In the genomic region with DNA sequence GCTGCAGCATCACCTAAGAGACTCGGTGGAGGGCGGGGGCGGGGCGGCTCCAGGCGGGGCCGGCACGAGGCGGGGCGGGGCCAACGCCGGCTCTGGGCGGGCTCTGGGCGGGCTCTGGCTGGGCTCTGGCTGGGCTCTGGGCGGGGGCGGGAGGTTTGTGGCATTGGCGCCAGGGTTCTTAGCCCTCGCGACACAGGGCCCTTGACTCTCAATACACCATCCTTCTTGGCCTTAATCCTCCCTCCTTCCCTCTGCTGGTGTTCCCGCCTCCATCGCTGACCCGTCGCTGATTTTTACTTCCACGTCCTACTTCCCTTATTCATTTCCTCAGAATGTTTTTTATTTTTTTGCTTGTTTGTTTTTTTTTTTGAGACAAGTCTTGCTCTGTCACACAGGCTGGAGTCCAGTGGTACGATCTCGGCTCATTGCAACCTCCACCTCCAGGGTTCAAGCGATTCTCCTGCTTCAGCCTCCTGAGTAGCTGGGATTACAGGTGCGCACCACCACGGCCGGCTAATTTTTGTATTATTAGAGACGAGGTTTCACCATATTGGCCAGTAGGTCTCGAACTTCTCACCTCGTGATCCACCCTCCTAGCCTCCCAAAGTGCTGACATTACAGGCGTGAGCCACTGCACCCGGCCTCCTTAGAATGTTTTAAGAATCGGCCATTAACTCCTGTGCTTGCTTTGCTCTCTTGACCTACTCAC, we compare ENCODE assay signal across 1 cellular context.
TF ChIP-seq lines count a peak whose summit lies in the region.

A gene with protein sequence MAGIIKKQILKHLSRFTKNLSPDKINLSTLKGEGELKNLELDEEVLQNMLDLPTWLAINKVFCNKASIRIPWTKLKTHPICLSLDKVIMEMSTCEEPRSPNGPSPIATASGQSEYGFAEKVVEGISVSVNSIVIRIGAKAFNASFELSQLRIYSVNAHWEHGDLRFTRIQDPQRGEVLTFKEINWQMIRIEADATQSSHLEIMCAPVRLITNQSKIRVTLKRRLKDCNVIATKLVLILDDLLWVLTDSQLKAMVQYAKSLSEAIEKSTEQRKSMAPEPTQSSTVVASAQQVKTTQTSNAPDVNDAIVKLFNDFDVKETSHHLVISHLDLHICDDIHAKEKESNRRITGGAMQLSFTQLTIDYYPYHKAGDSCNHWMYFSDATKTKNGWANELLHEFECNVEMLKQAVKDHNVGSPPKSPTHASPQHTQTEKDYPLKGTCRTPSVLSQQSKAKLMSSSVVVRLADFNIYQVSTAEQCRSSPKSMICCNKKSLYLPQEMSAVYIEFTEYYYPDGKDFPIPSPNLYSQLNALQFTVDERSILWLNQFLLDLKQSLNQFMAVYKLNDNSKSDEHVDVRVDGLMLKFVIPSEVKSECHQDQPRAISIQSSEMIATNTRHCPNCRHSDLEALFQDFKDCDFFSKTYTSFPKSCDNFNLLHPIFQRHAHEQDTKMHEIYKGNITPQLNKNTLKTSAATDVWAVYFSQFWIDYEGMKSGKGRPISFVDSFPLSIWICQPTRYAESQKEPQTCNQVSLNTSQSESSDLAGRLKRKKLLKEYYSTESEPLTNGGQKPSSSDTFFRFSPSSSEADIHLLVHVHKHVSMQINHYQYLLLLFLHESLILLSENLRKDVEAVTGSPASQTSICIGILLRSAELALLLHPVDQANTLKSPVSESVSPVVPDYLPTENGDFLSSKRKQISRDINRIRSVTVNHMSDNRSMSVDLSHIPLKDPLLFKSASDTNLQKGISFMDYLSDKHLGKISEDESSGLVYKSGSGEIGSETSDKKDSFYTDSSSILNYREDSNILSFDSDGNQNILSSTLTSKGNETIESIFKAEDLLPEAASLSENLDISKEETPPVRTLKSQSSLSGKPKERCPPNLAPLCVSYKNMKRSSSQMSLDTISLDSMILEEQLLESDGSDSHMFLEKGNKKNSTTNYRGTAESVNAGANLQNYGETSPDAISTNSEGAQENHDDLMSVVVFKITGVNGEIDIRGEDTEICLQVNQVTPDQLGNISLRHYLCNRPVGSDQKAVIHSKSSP (N-terminal part only) (minus strand): TSS at position 24 of the 709 bp plus-strand sequence. CDS start 239 bp downstream, outside the sequence.

TF ChIP-seq in K562, 482 proteins besides CTCF, POLR2A, EP300 and RAD21 (continued from another document and continues in another):
- TF ChIP-seq, protein P1, sequence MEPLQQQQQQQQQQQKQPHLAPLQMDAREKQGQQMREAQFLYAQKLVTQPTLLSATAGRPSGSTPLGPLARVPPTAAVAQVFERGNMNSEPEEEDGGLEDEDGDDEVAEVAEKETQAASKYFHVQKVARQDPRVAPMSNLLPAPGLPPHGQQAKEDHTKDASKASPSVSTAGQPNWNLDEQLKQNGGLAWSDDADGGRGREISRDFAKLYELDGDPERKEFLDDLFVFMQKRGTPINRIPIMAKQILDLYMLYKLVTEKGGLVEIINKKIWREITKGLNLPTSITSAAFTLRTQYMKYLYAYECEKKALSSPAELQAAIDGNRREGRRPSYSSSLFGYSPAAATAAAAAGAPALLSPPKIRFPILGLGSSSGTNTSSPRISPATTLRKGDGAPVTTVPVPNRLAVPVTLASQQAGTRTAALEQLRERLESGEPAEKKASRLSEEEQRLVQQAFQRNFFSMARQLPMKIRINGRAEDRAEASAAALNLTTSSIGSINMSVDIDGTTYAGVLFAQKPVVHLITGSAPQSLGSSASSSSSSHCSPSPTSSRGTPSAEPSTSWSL (CRISPR knock-in tag; IDR thresholded peaks at IDR 0.05; ENCODE audit: borderline replicate concordance): no peak
- no peak for TF ChIP-seq GATAD2A (IDR thresholded peaks at IDR 0.05)
- TF ChIP-seq RUNX1 (IDR thresholded peaks at IDR 0.05; ENCODE audit: low read depth): no peak
- TF ChIP-seq, protein P2, sequence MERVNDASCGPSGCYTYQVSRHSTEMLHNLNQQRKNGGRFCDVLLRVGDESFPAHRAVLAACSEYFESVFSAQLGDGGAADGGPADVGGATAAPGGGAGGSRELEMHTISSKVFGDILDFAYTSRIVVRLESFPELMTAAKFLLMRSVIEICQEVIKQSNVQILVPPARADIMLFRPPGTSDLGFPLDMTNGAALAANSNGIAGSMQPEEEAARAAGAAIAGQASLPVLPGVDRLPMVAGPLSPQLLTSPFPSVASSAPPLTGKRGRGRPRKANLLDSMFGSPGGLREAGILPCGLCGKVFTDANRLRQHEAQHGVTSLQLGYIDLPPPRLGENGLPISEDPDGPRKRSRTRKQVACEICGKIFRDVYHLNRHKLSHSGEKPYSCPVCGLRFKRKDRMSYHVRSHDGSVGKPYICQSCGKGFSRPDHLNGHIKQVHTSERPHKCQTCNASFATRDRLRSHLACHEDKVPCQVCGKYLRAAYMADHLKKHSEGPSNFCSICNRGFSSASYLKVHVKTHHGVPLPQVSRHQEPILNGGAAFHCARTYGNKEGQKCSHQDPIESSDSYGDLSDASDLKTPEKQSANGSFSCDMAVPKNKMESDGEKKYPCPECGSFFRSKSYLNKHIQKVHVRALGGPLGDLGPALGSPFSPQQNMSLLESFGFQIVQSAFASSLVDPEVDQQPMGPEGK (CRISPR knock-in tag; IDR thresholded peaks at IDR 0.05; ENCODE audit: borderline replicate concordance): no peak
- TF ChIP-seq, protein P3, sequence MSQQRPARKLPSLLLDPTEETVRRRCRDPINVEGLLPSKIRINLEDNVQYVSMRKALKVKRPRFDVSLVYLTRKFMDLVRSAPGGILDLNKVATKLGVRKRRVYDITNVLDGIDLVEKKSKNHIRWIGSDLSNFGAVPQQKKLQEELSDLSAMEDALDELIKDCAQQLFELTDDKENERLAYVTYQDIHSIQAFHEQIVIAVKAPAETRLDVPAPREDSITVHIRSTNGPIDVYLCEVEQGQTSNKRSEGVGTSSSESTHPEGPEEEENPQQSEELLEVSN (IDR thresholded peaks at IDR 0.05; ENCODE audit: borderline replicate concordance in 1 of 2, extremely low read depth in 1 of 2, insufficient read depth in 1 of 2, insufficient read length in 1 of 2, low read depth in 1 of 2, low read length in 1 of 2, poor library complexity in 1 of 2, severe bottlenecking in 1 of 2): peak; percentile 28 to 89
- no peak for TF ChIP-seq ZNF133 (CRISPR knock-in tag; IDR thresholded peaks at IDR 0.05)
- TF ChIP-seq ZNF780A (CRISPR knock-in tag; IDR thresholded peaks at IDR 0.05): no peak
- TF ChIP-seq PRDM10 (IDR thresholded peaks at IDR 0.05; ENCODE audit: partially characterized antibody): peak; percentile 52
- TF ChIP-seq MBD2 (IDR thresholded peaks at IDR 0.05; ENCODE audit: borderline replicate concordance, low read depth): peak; percentile 12; the same call in 1 of the 2 replicates
- 0 out of 4 replicates have a peak, but pooled peaks of 1 of the 2 experiments have one; percentile 14 for TF ChIP-seq MCM7 (IDR thresholded peaks at IDR 0.05)
- 0 out of 2 replicates have a peak, but pooled peaks have one; percentile 19 for TF ChIP-seq SMARCA4 (IDR thresholded peaks at IDR 0.05)
- no peak for TF ChIP-seq FOS (IDR thresholded peaks at IDR 0.05; ENCODE audit: extremely low read depth, insufficient read length)
- TF ChIP-seq BHLHE40 (IDR thresholded peaks at IDR 0.05; ENCODE audit: low read length): peak; percentile 59; the same call in 1 of the 2 replicates
- no peak for TF ChIP-seq ZNF253 (CRISPR knock-in tag; conservative IDR thresholded peaks at IDR 0.05)
- no peak for TF ChIP-seq RFX5 (IDR thresholded peaks at IDR 0.05; ENCODE audit: low read depth, low read length)
- TF ChIP-seq HCFC1 (IDR thresholded peaks at IDR 0.05; ENCODE audit: low read depth, low read length): no peak
- TF ChIP-seq, protein P4, sequence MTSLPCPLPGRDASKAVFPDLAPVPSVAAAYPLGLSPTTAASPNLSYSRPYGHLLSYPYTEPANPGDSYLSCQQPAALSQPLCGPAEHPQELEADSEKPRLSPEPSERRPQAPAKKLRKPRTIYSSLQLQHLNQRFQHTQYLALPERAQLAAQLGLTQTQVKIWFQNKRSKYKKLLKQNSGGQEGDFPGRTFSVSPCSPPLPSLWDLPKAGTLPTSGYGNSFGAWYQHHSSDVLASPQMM (CRISPR knock-in tag; IDR thresholded peaks at IDR 0.05): no peak
- TF ChIP-seq TAF1 (IDR thresholded peaks at IDR 0.05; ENCODE audit: control insufficient read depth, extremely low read depth, insufficient read depth, low read length, severe bottlenecking): peak; percentile 49
- TF ChIP-seq TAF7 (tag; IDR thresholded peaks at IDR 0.05): no peak
- TF ChIP-seq ETS2 (tag; IDR thresholded peaks at IDR 0.05; ENCODE audit: borderline replicate concordance, poor library complexity, severe bottlenecking): no peak
- TF ChIP-seq BCOR (IDR thresholded peaks at IDR 0.05): peak; percentile 76
- TF ChIP-seq RBM14 (IDR thresholded peaks at IDR 0.05; ENCODE audit: borderline replicate concordance, insufficient read depth, low read depth, low read length): no peak
- TF ChIP-seq PHF8 (IDR thresholded peaks at IDR 0.05; ENCODE audit: borderline replicate concordance, low read length): peak; percentile 13; the same call in 1 of the 2 replicates
- no peak for TF ChIP-seq POLR2G (IDR thresholded peaks at IDR 0.05; ENCODE audit: low read depth, low read length)
- TF ChIP-seq SRSF3 (IDR thresholded peaks at IDR 0.05; ENCODE audit: insufficient read depth, low read length): no peak
- TF ChIP-seq KLF10 (CRISPR knock-in tag; IDR thresholded peaks at IDR 0.05): no peak
- 0 out of 2 replicates have a peak, but pooled peaks have one; percentile 13 for TF ChIP-seq SPI1 (IDR thresholded peaks at IDR 0.05; ENCODE audit: borderline replicate concordance, low read depth, low read length)
- no peak for TF ChIP-seq ETS1 (conservative IDR thresholded peaks at IDR 0.05; ENCODE audit: control insufficient read depth, low read depth, low read length)
- TF ChIP-seq AFF1 (IDR thresholded peaks at IDR 0.05; ENCODE audit: low read depth in 1 of 2, partially characterized antibody in 2 of 2): peak in 1 of 2 experiments; percentile 31
- TF ChIP-seq, protein P5, sequence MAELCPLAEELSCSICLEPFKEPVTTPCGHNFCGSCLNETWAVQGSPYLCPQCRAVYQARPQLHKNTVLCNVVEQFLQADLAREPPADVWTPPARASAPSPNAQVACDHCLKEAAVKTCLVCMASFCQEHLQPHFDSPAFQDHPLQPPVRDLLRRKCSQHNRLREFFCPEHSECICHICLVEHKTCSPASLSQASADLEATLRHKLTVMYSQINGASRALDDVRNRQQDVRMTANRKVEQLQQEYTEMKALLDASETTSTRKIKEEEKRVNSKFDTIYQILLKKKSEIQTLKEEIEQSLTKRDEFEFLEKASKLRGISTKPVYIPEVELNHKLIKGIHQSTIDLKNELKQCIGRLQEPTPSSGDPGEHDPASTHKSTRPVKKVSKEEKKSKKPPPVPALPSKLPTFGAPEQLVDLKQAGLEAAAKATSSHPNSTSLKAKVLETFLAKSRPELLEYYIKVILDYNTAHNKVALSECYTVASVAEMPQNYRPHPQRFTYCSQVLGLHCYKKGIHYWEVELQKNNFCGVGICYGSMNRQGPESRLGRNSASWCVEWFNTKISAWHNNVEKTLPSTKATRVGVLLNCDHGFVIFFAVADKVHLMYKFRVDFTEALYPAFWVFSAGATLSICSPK (IDR thresholded peaks at IDR 0.05; ENCODE audit: borderline replicate concordance): 0 out of 2 replicates have a peak, but pooled peaks have one; percentile 20
- TF ChIP-seq ZNF764 (CRISPR knock-in tag; IDR thresholded peaks at IDR 0.05; ENCODE audit: low read depth): no peak
